In the genomic region with DNA sequence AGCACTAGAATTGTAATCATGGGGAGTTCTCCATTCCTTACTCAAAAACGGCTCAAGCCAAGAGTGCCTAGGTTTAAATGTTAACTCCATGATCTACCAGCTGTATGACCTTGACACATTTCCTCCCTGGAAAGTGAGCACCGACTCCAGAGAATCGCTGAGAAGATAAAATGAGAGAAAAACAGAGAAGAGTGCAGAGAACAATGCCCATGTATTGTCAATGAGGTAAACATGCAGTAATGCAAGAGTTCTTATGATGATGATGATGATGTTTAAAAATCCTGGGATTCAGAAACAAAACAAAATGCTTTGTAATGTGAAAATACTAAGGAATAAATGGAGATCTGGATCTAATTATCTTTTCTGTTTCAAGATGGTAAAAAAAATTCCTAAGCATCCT, we compare ENCODE assay signal across 21 cellular contexts.
DNase-seq lines count a peak whose midpoint lies in the region; ATAC-seq, FAIRE-seq and TF ChIP-seq lines count a peak whose summit lies in the region.
"Had no signal": no experiment of that assay in that cellular context is flagged by ENCODE, and none has a peak within 500 bp of the region (broad histone marks: within the 10 kb centered on the region; RNA-seq: fewer than 3 reads in every experiment).

No MANE protein-coding gene starts in this region.

- in situ Hi-C loops in GM23248 (cut with MboI): no loop called here

- no peak overlapping the region for H2AFZ ChIP-seq in ACC112 (ENCODE audit: low read length, unreplicated experiment)
- H2AFZ ChIP-seq in GM23248: no peak overlapping the region
- H2AFZ ChIP-seq in astrocyte (ENCODE audit: low read depth, low read length): no peak overlapping the region

- H4K20me1 ChIP-seq in GM23248 (ENCODE audit: insufficient read depth): no peaks in the 10 kb centered on the region
- no peaks in the 10 kb centered on the region for H4K20me1 ChIP-seq in astrocyte (ENCODE audit: insufficient read depth, low read length)

- H3K27me3 ChIP-seq in ACC112 (ENCODE audit: insufficient read depth, low read length) (no peaks in the 10 kb centered on the region), GM23248 (replicated peaks; ENCODE audit: insufficient read depth) (no peaks in the 10 kb centered on the region), astrocyte (ENCODE audit: insufficient read depth, low read length) (no peaks in the 10 kb centered on the region)

- H3K9me2 ChIP-seq in GM23248 (ENCODE audit: insufficient read depth): no peaks in the 10 kb centered on the region

- H3K27me3 Mint-ChIP-seq in astrocyte (ENCODE audit: low read depth, unreplicated experiment): no peaks in the 10 kb centered on the region
- H3K27me3 Mint-ChIP-seq in glutamatergic neuron (ENCODE audit: unreplicated experiment): no peaks in the 10 kb centered on the region
- H3K27me3 Mint-ChIP-seq: CD4-positive, alpha-beta T cell; dendritic cell treated with granulocyte-macrophage colony-stimulating factor and Interleukin-4, amounts not matched to agents 40 ng/mL and 50 ng/mL, for 4 days had no signal

- no peak overlapping the region for H3K4me3 ChIP-seq in ACC112 (ENCODE audit: low read depth, low read length)
- H3K4me3 ChIP-seq in GM23248: 0 out of 2 replicates have a peak overlapping the region, but pooled peaks have one; percentile 2
- H3K4me3 ChIP-seq in astrocyte (ENCODE audit: insufficient read depth, low read depth, low read length): no peak overlapping the region
- H3K4me3 ChIP-seq in fibroblast of villous mesenchyme (ENCODE audit: low read depth, low read length): no peak overlapping the region

- peaks cover 34% of the 10 kb centered on the region for H3F3A ChIP-seq in GM23248 (ENCODE audit: insufficient read depth)

- WGBS in GM23248 (ENCODE audit: low coverage in 1 of 2, low lambda C conversion rate in 2 of 2, missing lambda C conversion rate in 2 of 2), 2 experiments: 51 to 52% methylated on average over 3 of the region's 3 CpGs

- peaks cover 14% of the 10 kb centered on the region for H3K79me2 ChIP-seq in ACC112 (ENCODE audit: control insufficient read depth, insufficient read depth, low read length, unreplicated experiment)
- H3K79me2 ChIP-seq in GM23248 (ENCODE audit: insufficient read depth): peaks cover 67% of the 10 kb centered on the region
- no peaks in the 10 kb centered on the region for H3K79me2 ChIP-seq in astrocyte (ENCODE audit: insufficient read depth, low read length)

- H3K9me3 Mint-ChIP-seq in astrocyte (ENCODE audit: unreplicated experiment) (peaks cover 3% of the 10 kb centered on the region), glutamatergic neuron (ENCODE audit: unreplicated experiment) (no peaks in the 10 kb centered on the region)
- H3K9me3 Mint-ChIP-seq: CD4-positive, alpha-beta T cell; dendritic cell treated with granulocyte-macrophage colony-stimulating factor and Interleukin-4, amounts not matched to agents 40 ng/mL and 50 ng/mL, for 4 days had no signal

- H3K9ac ChIP-seq in GM23248 (peak overlapping the region; percentile 85), astrocyte (ENCODE audit: low read length) (peak overlapping the region; percentile 23)

- H3K4me3 Mint-ChIP-seq in astrocyte (ENCODE audit: unreplicated experiment) (no peak overlapping the region), glutamatergic neuron (ENCODE audit: unreplicated experiment) (no peak overlapping the region)
- H3K4me3 Mint-ChIP-seq: CD4-positive, alpha-beta T cell; dendritic cell treated with granulocyte-macrophage colony-stimulating factor and Interleukin-4, amounts not matched to agents 40 ng/mL and 50 ng/mL, for 4 days; neural crest cell had no signal

- DNase-seq in GM23248: peak; percentile 43
- DNase-seq in astrocyte (ENCODE audit: low read depth): no peak
- DNase-seq in fibroblast of villous mesenchyme (ENCODE audit: low read depth): peak; percentile 19
- no peak for DNase-seq in NCI-H748 (lab: John Stamatoyannopoulos, UW; ENCODE audit: unreplicated experiment)
- no peak for DNase-seq in glutamatergic neuron
- DNase-seq: activated CD4-positive, CD25-positive, alpha-beta regulatory T cell; activated gamma-delta T cell treated with Interleukin-2 at 50 U/mL for 16 hours; CD4-positive, alpha-beta T cell; DMS 273 treated with DMSO at 0.1 percent for 48 hours; left ventricle myocardium superior; NCI-H1048; NCI-H2029; NCI-H446 treated with DMSO at 0.1 percent for 48 hours had no signal

- no peak for ATAC-seq in GM18861 (IDR thresholded peaks at IDR 0.05; ENCODE audit: unreplicated experiment)
- no peak for ATAC-seq in HG03097 (IDR thresholded peaks at IDR 0.05; ENCODE audit: low FRiP score, unreplicated experiment)
- ATAC-seq: HCT116, left ventricle myocardium superior had no signal

- no peak for FAIRE-seq in astrocyte (lab: Jason Lieb, UNC)
- FAIRE-seq: bronchial epithelial cell, frontal cortex had no signal

- H3K4me1 ChIP-seq in ACC112 (ENCODE audit: control insufficient read depth, insufficient read depth, low read length, unreplicated experiment) (peaks cover 39% of the 10 kb centered on the region), GM23248 (ENCODE audit: insufficient read depth) (peaks cover 35% of the 10 kb centered on the region), astrocyte (ENCODE audit: insufficient read depth, low read length) (peaks cover 10% of the 10 kb centered on the region)

- H3K27ac ChIP-seq in ACC112 (ENCODE audit: low read depth, low read length) (peak overlapping the region; percentile 95), GM23248 (peak overlapping the region; percentile 99), astrocyte (ENCODE audit: low read depth, low read length) (peak overlapping the region; percentile 96)

- TF ChIP-seq CTCF in astrocyte (IDR thresholded peaks at IDR 0.05; ENCODE audit: insufficient read depth, low read depth, low read length): no peak
- no peak for TF ChIP-seq CTCF in fibroblast of villous mesenchyme (IDR thresholded peaks at IDR 0.05; ENCODE audit: insufficient read depth, low read depth, low read length)
- no peak for TF ChIP-seq CTCF in glutamatergic neuron (IDR thresholded peaks at IDR 0.05; ENCODE audit: partially characterized antibody, unreplicated experiment)

- H3K4me1 Mint-ChIP-seq in astrocyte (ENCODE audit: low read depth, unreplicated experiment) (peaks cover 30% of the 10 kb centered on the region), glutamatergic neuron (ENCODE audit: low read depth, unreplicated experiment) (no peaks in the 10 kb centered on the region)
- H3K4me1 Mint-ChIP-seq: neural crest cell had no signal

- H3K4me2 ChIP-seq in GM23248 (ENCODE audit: unreplicated experiment) (peak overlapping the region; percentile 66), astrocyte (ENCODE audit: low read length) (no peak overlapping the region)

- peaks cover 4% of the 10 kb centered on the region for H3K36me3 Mint-ChIP-seq in astrocyte (ENCODE audit: low read depth, unreplicated experiment)
- no peaks in the 10 kb centered on the region for H3K36me3 Mint-ChIP-seq in glutamatergic neuron (ENCODE audit: unreplicated experiment)

- peak overlapping the region; percentile 7 for H3K27ac Mint-ChIP-seq in astrocyte (ENCODE audit: unreplicated experiment)
- H3K27ac Mint-ChIP-seq in glutamatergic neuron (ENCODE audit: unreplicated experiment): no peak overlapping the region
- H3K27ac Mint-ChIP-seq: CD4-positive, alpha-beta T cell had no signal

- peaks cover 12% of the 10 kb centered on the region; the same call in 1 of the 2 replicates for H3K36me3 ChIP-seq in ACC112 (ENCODE audit: insufficient read depth, low read length)
- no peaks in the 10 kb centered on the region; the same call in 1 of the 2 replicates for H3K36me3 ChIP-seq in GM23248 (ENCODE audit: low read depth)
- no peaks in the 10 kb centered on the region for H3K36me3 ChIP-seq in astrocyte (ENCODE audit: insufficient read depth, low read length)

- H3K9me3 ChIP-seq in GM23248 (ENCODE audit: low read depth) (no peaks in the 10 kb centered on the region), astrocyte (ENCODE audit: insufficient read depth, low read depth, low read length) (no peaks in the 10 kb centered on the region)

Comparison
In these comparisons a context has a peak if more than half of its experiments do, and no peak if none do; other contexts are left out.
1. DNase-seq: peak in GM23248 (single experiment) and fibroblast of villous mesenchyme (single experiment); none in astrocyte (single experiment), NCI-H748 (single experiment) and glutamatergic neuron (single experiment).
2. Peak in every context shown above with its lines, with median percentiles within 50 percentile points of each other: H3K27ac ChIP-seq.